In the genomic region with DNA sequence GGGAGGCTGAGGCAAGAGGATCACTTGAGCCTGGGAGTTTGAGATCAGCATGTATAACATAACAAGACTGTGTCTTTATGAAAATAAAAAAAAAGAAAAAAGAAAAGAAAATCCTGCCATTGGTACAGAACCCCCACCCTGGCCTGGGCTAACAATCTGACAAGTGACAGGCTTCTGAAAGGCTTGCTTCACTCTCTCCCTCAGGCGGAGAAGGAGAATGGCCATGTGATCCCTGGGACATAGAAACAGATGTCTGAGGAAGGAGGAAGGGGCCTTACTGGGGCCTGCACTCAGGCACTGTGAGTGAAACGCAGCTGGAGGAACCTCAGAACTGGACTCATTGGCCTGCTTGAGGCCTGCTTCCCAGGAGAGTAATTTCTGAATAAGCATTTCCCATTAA, we compare ENCODE assay signal across 10 cellular contexts. TPM values are rescaled to one million over a fixed set of nuclear protein-coding genes. Genes with fewer than 3 reads are reported as not detected.
DNase-seq lines count a peak whose midpoint lies in the region; ATAC-seq, FAIRE-seq and TF ChIP-seq lines count a peak whose summit lies in the region.
"Had no signal": no experiment of that assay in that cellular context is flagged by ENCODE, and none has a peak within 500 bp of the region (broad histone marks: within the 10 kb centered on the region; RNA-seq: fewer than 3 reads in every experiment).

No MANE protein-coding gene starts in this region.

- H3K9me3 Mint-ChIP-seq in activated CD8-positive, alpha-beta memory T cell treated with anti-CD3 and anti-CD28 coated beads, Interleukin-2, amount 10 ng/mL, durations not matched to agents 7 days and 5 days (ENCODE audit: low read depth), result no peaks in the 10 kb centered on the region

- no peak for ATAC-seq in activated CD8-positive, alpha-beta memory T cell treated with anti-CD3 and anti-CD28 coated beads, Interleukin-2, amount 10 ng/mL, durations not matched to agents 7 days and 5 days
- no peak for ATAC-seq in HG03025 (IDR thresholded peaks at IDR 0.05; ENCODE audit: low FRiP score, unreplicated experiment)

- no peaks in the 10 kb centered on the region for H4K20me1 ChIP-seq in keratinocyte (ENCODE audit: control insufficient read depth, extremely low read depth, insufficient read depth, low read length)

- H3K27me3 ChIP-seq in keratinocyte (ENCODE audit: control insufficient read depth, extremely low read depth, insufficient read depth, low read length), result no peaks in the 10 kb centered on the region
- no peaks in the 10 kb centered on the region for H3K27me3 ChIP-seq in subcutaneous abdominal adipose tissue (ENCODE audit: control insufficient read depth in 5 of 5, insufficient read depth in 4 of 5, low read length in 5 of 5)

- H3K9ac ChIP-seq in keratinocyte (ENCODE audit: control insufficient read depth, extremely low read depth, insufficient read depth, low read length) (no peak overlapping the region), subcutaneous abdominal adipose tissue (ENCODE audit: low read length in 5 of 5) (peak overlapping the region in 4 of 5 donors; percentile 7 to 49 (median 20))

- peaks cover 4 to 14% of the 10 kb centered on the region in 2 experiments for H3K36me3 ChIP-seq in keratinocyte (ENCODE audit: control insufficient read depth in 2 of 2, extremely low read depth in 1 of 2, insufficient read depth in 2 of 2, low read length in 2 of 2)
- peaks cover 0 to 3% (median 0%) of the 10 kb centered on the region in 5 donors for H3K36me3 ChIP-seq in subcutaneous abdominal adipose tissue (ENCODE audit: control insufficient read depth in 5 of 5, insufficient read depth in 5 of 5, low read length in 5 of 5)

- H3K9me3 ChIP-seq in keratinocyte (ENCODE audit: control insufficient read depth, low read depth, low read length), result no peaks in the 10 kb centered on the region
- H3K9me3 ChIP-seq in subcutaneous abdominal adipose tissue (ENCODE audit: control insufficient read depth in 5 of 5, low read length in 5 of 5), result no peaks in the 10 kb centered on the region

- H3K4me2 ChIP-seq in keratinocyte (ENCODE audit: control insufficient read depth, extremely low read depth, insufficient read depth, low read depth, low read length), result no peak overlapping the region

- CTCF ChIA-PET in activated CD8-positive, alpha-beta memory T cell treated with anti-CD3 and anti-CD28 coated beads, Interleukin-2, amount 10 ng/mL, durations not matched to agents 7 days and 5 days (lab: Charles Lee), result interaction anchor here (0.7 to 1.3 kb wide), 5 partner anchors 13 to 86 kb away, joined by 3 to 5 read pairs (median 3); no protein-coding TSS in a partner anchor

- peaks cover 74% of the 10 kb centered on the region for H3K79me2 ChIP-seq in keratinocyte (ENCODE audit: control insufficient read depth, insufficient read depth, low read length)

- peak overlapping the region; percentile 63 for H3K27ac Mint-ChIP-seq in activated CD8-positive, alpha-beta memory T cell treated with anti-CD3 and anti-CD28 coated beads, Interleukin-2, amount 10 ng/mL, durations not matched to agents 7 days and 5 days

- H3K9me1 ChIP-seq in keratinocyte (ENCODE audit: control insufficient read depth, extremely low read depth, insufficient read depth, low read length), result peaks cover 3% of the 10 kb centered on the region

- H3K4me1 Mint-ChIP-seq in activated CD8-positive, alpha-beta memory T cell treated with anti-CD3 and anti-CD28 coated beads, Interleukin-2, amount 10 ng/mL, durations not matched to agents 7 days and 5 days, result peaks cover 87% of the 10 kb centered on the region

- dilution Hi-C loops in keratinocyte (cut with MboI; ENCODE audit: extremely low pct_ligation_motif_present, low sequenced_read_pairs), result no loop called here

- peaks cover 62% of the 10 kb centered on the region for H3K4me1 ChIP-seq in keratinocyte (ENCODE audit: control insufficient read depth, extremely low read depth, insufficient read depth, low read length)
- peaks cover 17 to 76% (median 57%) of the 10 kb centered on the region in 5 donors for H3K4me1 ChIP-seq in subcutaneous abdominal adipose tissue (ENCODE audit: control insufficient read depth in 5 of 5, insufficient read depth in 5 of 5, low read length in 5 of 5)

- no peak for DNase-seq in activated CD8-positive, alpha-beta memory T cell treated with anti-CD3 and anti-CD28 coated beads, Interleukin-2, amount 10 ng/mL, durations not matched to agents 7 days and 5 days
- DNase-seq in activated CD8-positive, alpha-beta memory T cell treated with anti-CD3 and anti-CD28 coated beads for 24 hours, result no peak
- no peak for DNase-seq in keratinocyte (ENCODE audit: low read depth, low spot score)
- DNase-seq in NCI-H1694 (lab: John Stamatoyannopoulos, UW), result no peak
- no peak for DNase-seq in amniotic stem cell (lab: John Stamatoyannopoulos, UW)
- DNase-seq: activated CD4-positive, alpha-beta T cell treated with anti-CD3 and anti-CD28 coated beads for 48 hours; mesendoderm had no signal

- no peak for FAIRE-seq in keratinocyte (lab: Jason Lieb, UNC)

- no peak overlapping the region for H2AFZ ChIP-seq in keratinocyte (ENCODE audit: control insufficient read depth, low read length)

- H3K27ac ChIP-seq in VCaP, result 0 out of 2 replicates have a peak overlapping the region, but pooled peaks have one; percentile 1
- peak overlapping the region; percentile 27 for H3K27ac ChIP-seq in keratinocyte (ENCODE audit: control insufficient read depth, insufficient read depth, low read length)
- peak overlapping the region; percentile 46 for H3K27ac ChIP-seq in subcutaneous abdominal adipose tissue (ENCODE audit: low read depth, low read length)

- TF ChIP-seq CTCF in VCaP (conservative IDR thresholded peaks at IDR 0.05), result no peak
- TF ChIP-seq CTCF in keratinocyte (optimal IDR thresholded peaks at IDR 0.05 in 1 of 3, IDR thresholded peaks at IDR 0.05 in 1 of 3, conservative IDR thresholded peaks at IDR 0.05 in 1 of 3; ENCODE audit: extremely low read depth in 1 of 3, insufficient read depth in 2 of 3, low read length in 3 of 3), result no peak

- no peak overlapping the region for H3K4me3 Mint-ChIP-seq in activated CD8-positive, alpha-beta memory T cell treated with anti-CD3 and anti-CD28 coated beads, Interleukin-2, amount 10 ng/mL, durations not matched to agents 7 days and 5 days

- peaks cover 35% of the 10 kb centered on the region for H3K36me3 Mint-ChIP-seq in activated CD8-positive, alpha-beta memory T cell treated with anti-CD3 and anti-CD28 coated beads, Interleukin-2, amount 10 ng/mL, durations not matched to agents 7 days and 5 days

- H3K27me3 Mint-ChIP-seq in activated CD8-positive, alpha-beta memory T cell treated with anti-CD3 and anti-CD28 coated beads, Interleukin-2, amount 10 ng/mL, durations not matched to agents 7 days and 5 days, result no peaks in the 10 kb centered on the region

- no peak overlapping the region for H3K4me3 ChIP-seq in keratinocyte (ENCODE audit: control insufficient read depth in 2 of 3, extremely low read depth in 1 of 3, insufficient read depth in 2 of 3, low read depth in 1 of 3, low read length in 3 of 3)
- H3K4me3 ChIP-seq in subcutaneous abdominal adipose tissue (ENCODE audit: low read depth in 1 of 5, low read length in 5 of 5), result no peak overlapping the region

RNA-seq across cellular contexts. Expression of a gene that starts 17.5 kb away (rescaled TPM):
- total RNA-seq in activated CD8-positive, alpha-beta memory T cell treated with anti-CD3 and anti-CD28 coated beads, Interleukin-2, amount 10 ng/mL, durations not matched to agents 7 days and 5 days, result 10 to 100 TPM; 39.3 to 43.0 TPM
- polyA plus RNA-seq in keratinocyte, result 6.5 to 8.3 TPM (median 7.1 TPM) in 3 replicates
- polyA plus RNA-seq in keratinocyte (2011; ENCODE audit: low read depth), result 2.8 TPM
- polyA plus RNA-seq in keratinocyte (2011; cell fraction: cytosol; rRNA removed), result 3.2 and 4.9 TPM in 2 replicates
- polyA plus RNA-seq in keratinocyte (2011; cell fraction: nucleus; rRNA removed), result 16.6 and 20.8 TPM in 2 replicates
- 3.3 and 5.9 TPM in 2 replicates for polyA plus RNA-seq in keratinocyte (2012; ENCODE audit: low replicate concordance)
- polyA minus RNA-seq in keratinocyte, result 5.0 to 7.3 TPM (median 6.0 TPM) in 3 replicates
- polyA minus RNA-seq in keratinocyte (2011; cell fraction: cytosol; rRNA and poly(A)+ RNA removed), result 2.5 TPM
- 7.8 and 10.7 TPM in 2 replicates for polyA minus RNA-seq in keratinocyte (2011; cell fraction: nucleus; rRNA and poly(A)+ RNA removed)

RNA-seq across cellular contexts. Expression of a gene that starts 37.4 kb away (rescaled TPM):
- under 1 TPM; 0.23 to 0.49 TPM for total RNA-seq in activated CD8-positive, alpha-beta memory T cell treated with anti-CD3 and anti-CD28 coated beads, Interleukin-2, amount 10 ng/mL, durations not matched to agents 7 days and 5 days
- polyA plus RNA-seq in keratinocyte, result 0.05 TPM in 1 of 3 replicates, not detected in the others
- not detected for polyA plus RNA-seq in keratinocyte (2011; ENCODE audit: low read depth)
- polyA plus RNA-seq in keratinocyte (2011; cell fraction: cytosol; rRNA removed), result not detected in 2 replicates
- polyA plus RNA-seq in keratinocyte (2011; cell fraction: nucleus; rRNA removed), result 0.07 TPM in 1 of 2 replicates, not detected in the other
- polyA plus RNA-seq in keratinocyte (2012; ENCODE audit: low replicate concordance), result not detected in 2 replicates
- not detected in 3 replicates for polyA minus RNA-seq in keratinocyte
- not detected for polyA minus RNA-seq in keratinocyte (2011; cell fraction: cytosol; rRNA and poly(A)+ RNA removed)
- not detected in 2 replicates for polyA minus RNA-seq in keratinocyte (2011; cell fraction: nucleus; rRNA and poly(A)+ RNA removed)
